In the genomic region with DNA sequence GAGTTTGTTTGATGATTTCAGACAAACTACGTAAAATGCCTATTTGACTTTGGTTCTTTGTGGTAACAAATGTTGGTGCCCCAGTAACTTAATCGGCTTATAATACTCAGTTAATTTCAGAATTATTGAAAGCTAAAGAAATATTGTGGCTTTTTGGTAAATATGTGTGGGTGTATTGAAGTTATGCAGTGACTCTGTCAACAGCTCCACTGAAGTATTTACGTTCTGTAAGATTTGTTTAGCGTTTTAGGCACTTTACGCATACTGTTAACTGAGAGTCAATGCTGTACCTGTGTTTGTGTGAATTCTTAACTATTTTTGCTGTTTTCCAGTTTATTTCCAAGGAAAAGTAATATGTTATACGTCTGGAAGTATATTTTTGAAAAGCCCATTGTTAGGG, we compare ENCODE assay signal across 8 cellular contexts. TPM values are rescaled to one million over a fixed set of nuclear protein-coding genes. Genes with fewer than 3 reads are reported as not detected.
A peak's percentile ranks its signal among the peaks of the same experiment; 100 is the strongest.
DNase-seq lines count a peak whose midpoint lies in the region; ATAC-seq and TF ChIP-seq lines count a peak whose summit lies in the region.

No MANE protein-coding gene starts in this region.

- DNase-seq in HCT116 (ENCODE audit: low read depth, low spot score) (no peak), foreskin fibroblast (no peak), retina (no peak), hypothalamus (lab: John Stamatoyannopoulos, UW) (no peak)

- CTCF ChIA-PET in HCT116 (lab: Charles Lee), result no interaction called here

- no peak for TF ChIP-seq RAD21 in HCT116 (IDR thresholded peaks at IDR 0.05; ENCODE audit: low read depth)

- no peaks in the 10 kb centered on the region for H3K9me2 ChIP-seq in HCT116 (ENCODE audit: insufficient read depth)

- peaks cover 54% of the 10 kb centered on the region; the same call in 1 of the 2 replicates for H4K20me1 ChIP-seq in HCT116 (ENCODE audit: insufficient read depth)

- ATAC-seq in HCT116, result no peak
- no peak for ATAC-seq in HG02885 (IDR thresholded peaks at IDR 0.05; ENCODE audit: poor library complexity, unreplicated experiment)
- no peak for ATAC-seq in GM21381 (IDR thresholded peaks at IDR 0.05; ENCODE audit: unreplicated experiment)

- no peak overlapping the region for H2AFZ ChIP-seq in HCT116 (ENCODE audit: low read depth, low read length, poor library complexity, severe bottlenecking)

- H3K4me1 ChIP-seq in HCT116 (ENCODE audit: control insufficient read depth in 1 of 2, insufficient read depth in 2 of 2, low read length in 2 of 2), result peaks cover 60 to 79% of the 10 kb centered on the region in 2 experiments
- peaks cover 15 to 40% (median 25%) of the 10 kb centered on the region in 3 donors for H3K4me1 ChIP-seq in skeletal muscle tissue (ENCODE audit: control insufficient read depth in 3 of 3, insufficient read depth in 3 of 3, low read length in 3 of 3)

- H3K27me3 ChIP-seq in HCT116 (ENCODE audit: insufficient read depth, low read length) (no peaks in the 10 kb centered on the region), skeletal muscle tissue (ENCODE audit: control insufficient read depth in 3 of 3, insufficient read depth in 3 of 3, low read length in 3 of 3) (no peaks in the 10 kb centered on the region)

- no peaks in the 10 kb centered on the region for H3K9me3 ChIP-seq in HCT116 (ENCODE audit: control insufficient read depth in 1 of 2, insufficient read depth in 1 of 2, low read depth in 1 of 2, low read length in 2 of 2)
- H3K9me3 ChIP-seq in skeletal muscle tissue (ENCODE audit: control insufficient read depth in 3 of 3, low read length in 3 of 3), result no peaks in the 10 kb centered on the region

- H3K4me2 ChIP-seq in HCT116 (ENCODE audit: low read length), result peak overlapping the region; percentile 75

- H3K27ac ChIP-seq in HCT116 (ENCODE audit: low read depth, low read length), result peak overlapping the region; percentile 6; the same call in 1 of the 2 replicates
- peak overlapping the region; percentile 100 for H3K27ac ChIP-seq in skeletal muscle tissue (ENCODE audit: low read depth, low read length)

- intact Hi-C loops in HCT116 (cut with micrococcal nuclease), result loop anchor here (5.0 kb wide), 1 partner anchor 37 kb away; no protein-coding TSS in a partner anchor

- RAD21 ChIA-PET in HCT116 (lab: Charles Lee; ENCODE audit: low non-redundant PET in 1 of 2, low total read pairs in 2 of 2, uncharacterized antibody in 2 of 2, unreplicated experiment in 2 of 2), result no interaction called here

- POLR2A ChIA-PET in HCT116 (lab: Charles Lee), result no interaction called here

- TF ChIP-seq CTCF in HCT116 (IDR thresholded peaks at IDR 0.05 in 2 of 3, conservative IDR thresholded peaks at IDR 0.05 in 1 of 3; ENCODE audit: borderline replicate concordance in 1 of 3, insufficient read depth in 1 of 3, low read depth in 2 of 3, low read length in 2 of 3) (no peak), WI38 (IDR thresholded peaks at IDR 0.05; ENCODE audit: low read depth, low read length) (no peak), foreskin fibroblast (IDR thresholded peaks at IDR 0.05; ENCODE audit: low read depth, low read length) (no peak)

- H3K9ac ChIP-seq in HCT116 (ENCODE audit: low read length) (peak overlapping the region; percentile 98), skeletal muscle tissue (ENCODE audit: low read depth in 1 of 3, low read length in 3 of 3) (peak overlapping the region; percentile 95 to 99 (median 97))

- TF ChIP-seq POLR2A in HCT116 (IDR thresholded peaks at IDR 0.05; ENCODE audit: borderline replicate concordance, extremely low read depth, insufficient read depth, insufficient read length), result no peak

- H3K79me2 ChIP-seq in HCT116 (ENCODE audit: insufficient read depth, low read length), result peaks cover 79% of the 10 kb centered on the region

- H3K4me3 ChIP-seq in HCT116 (replicated peaks in 1 of 2; ENCODE audit: low read depth in 1 of 2, low read length in 2 of 2), result peak overlapping the region; percentile 83 to 95
- H3K4me3 ChIP-seq in WI38 (ENCODE audit: low read depth, low read length), result peak overlapping the region; percentile 87
- H3K4me3 ChIP-seq in foreskin fibroblast (ENCODE audit: low read depth in 1 of 2, low read length in 2 of 2), result peak overlapping the region; percentile 57 to 74
- H3K4me3 ChIP-seq in skeletal muscle tissue (ENCODE audit: low read length in 3 of 3), result peak overlapping the region; percentile 60 to 94 (median 93)

- no TSS peak for BruUV-seq in HCT116 (replicated peaks; lab: Mats Ljungman, UMichigan)

- H3K36me3 ChIP-seq in HCT116 (ENCODE audit: control insufficient read depth in 1 of 2, insufficient read depth in 2 of 2, low read length in 2 of 2) (0 out of 4 replicates have a peak, but pooled peaks cover 0 to 6% of the 10 kb centered on the region in 2 experiments), skeletal muscle tissue (ENCODE audit: control insufficient read depth in 3 of 3, insufficient read depth in 3 of 3, low read length in 3 of 3) (no peaks in the 10 kb centered on the region)

TF ChIP-seq in HCT116, 20 proteins besides CTCF, POLR2A, EP300 and RAD21:
- TF ChIP-seq EZH2 (IDR thresholded peaks at IDR 0.05), result no peak
- TF ChIP-seq, protein P1, sequence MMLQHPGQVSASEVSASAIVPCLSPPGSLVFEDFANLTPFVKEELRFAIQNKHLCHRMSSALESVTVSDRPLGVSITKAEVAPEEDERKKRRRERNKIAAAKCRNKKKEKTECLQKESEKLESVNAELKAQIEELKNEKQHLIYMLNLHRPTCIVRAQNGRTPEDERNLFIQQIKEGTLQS (IDR thresholded peaks at IDR 0.05), result no peak
- TF ChIP-seq, protein P2, sequence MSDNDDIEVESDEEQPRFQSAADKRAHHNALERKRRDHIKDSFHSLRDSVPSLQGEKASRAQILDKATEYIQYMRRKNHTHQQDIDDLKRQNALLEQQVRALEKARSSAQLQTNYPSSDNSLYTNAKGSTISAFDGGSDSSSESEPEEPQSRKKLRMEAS (IDR thresholded peaks at IDR 0.05), result no peak
- no peak for TF ChIP-seq FOSL1 (IDR thresholded peaks at IDR 0.05; ENCODE audit: low read depth)
- TF ChIP-seq CBX3 (IDR thresholded peaks at IDR 0.05; ENCODE audit: low read depth), result no peak
- TF ChIP-seq, protein P3, sequence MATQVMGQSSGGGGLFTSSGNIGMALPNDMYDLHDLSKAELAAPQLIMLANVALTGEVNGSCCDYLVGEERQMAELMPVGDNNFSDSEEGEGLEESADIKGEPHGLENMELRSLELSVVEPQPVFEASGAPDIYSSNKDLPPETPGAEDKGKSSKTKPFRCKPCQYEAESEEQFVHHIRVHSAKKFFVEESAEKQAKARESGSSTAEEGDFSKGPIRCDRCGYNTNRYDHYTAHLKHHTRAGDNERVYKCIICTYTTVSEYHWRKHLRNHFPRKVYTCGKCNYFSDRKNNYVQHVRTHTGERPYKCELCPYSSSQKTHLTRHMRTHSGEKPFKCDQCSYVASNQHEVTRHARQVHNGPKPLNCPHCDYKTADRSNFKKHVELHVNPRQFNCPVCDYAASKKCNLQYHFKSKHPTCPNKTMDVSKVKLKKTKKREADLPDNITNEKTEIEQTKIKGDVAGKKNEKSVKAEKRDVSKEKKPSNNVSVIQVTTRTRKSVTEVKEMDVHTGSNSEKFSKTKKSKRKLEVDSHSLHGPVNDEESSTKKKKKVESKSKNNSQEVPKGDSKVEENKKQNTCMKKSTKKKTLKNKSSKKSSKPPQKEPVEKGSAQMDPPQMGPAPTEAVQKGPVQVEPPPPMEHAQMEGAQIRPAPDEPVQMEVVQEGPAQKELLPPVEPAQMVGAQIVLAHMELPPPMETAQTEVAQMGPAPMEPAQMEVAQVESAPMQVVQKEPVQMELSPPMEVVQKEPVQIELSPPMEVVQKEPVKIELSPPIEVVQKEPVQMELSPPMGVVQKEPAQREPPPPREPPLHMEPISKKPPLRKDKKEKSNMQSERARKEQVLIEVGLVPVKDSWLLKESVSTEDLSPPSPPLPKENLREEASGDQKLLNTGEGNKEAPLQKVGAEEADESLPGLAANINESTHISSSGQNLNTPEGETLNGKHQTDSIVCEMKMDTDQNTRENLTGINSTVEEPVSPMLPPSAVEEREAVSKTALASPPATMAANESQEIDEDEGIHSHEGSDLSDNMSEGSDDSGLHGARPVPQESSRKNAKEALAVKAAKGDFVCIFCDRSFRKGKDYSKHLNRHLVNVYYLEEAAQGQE (IDR thresholded peaks at IDR 0.05; ENCODE audit: low read depth), result no peak
- TF ChIP-seq YY1 (IDR thresholded peaks at IDR 0.05; ENCODE audit: extremely low read depth, insufficient replicate concordance, low read depth, low read length), result no peak
- TF ChIP-seq ZNF274 (IDR thresholded peaks at IDR 0.05; ENCODE audit: low read depth, low read length), result no peak
- TF ChIP-seq EGR1 (IDR thresholded peaks at IDR 0.05; ENCODE audit: low read depth), result no peak
- TF ChIP-seq, protein P4, sequence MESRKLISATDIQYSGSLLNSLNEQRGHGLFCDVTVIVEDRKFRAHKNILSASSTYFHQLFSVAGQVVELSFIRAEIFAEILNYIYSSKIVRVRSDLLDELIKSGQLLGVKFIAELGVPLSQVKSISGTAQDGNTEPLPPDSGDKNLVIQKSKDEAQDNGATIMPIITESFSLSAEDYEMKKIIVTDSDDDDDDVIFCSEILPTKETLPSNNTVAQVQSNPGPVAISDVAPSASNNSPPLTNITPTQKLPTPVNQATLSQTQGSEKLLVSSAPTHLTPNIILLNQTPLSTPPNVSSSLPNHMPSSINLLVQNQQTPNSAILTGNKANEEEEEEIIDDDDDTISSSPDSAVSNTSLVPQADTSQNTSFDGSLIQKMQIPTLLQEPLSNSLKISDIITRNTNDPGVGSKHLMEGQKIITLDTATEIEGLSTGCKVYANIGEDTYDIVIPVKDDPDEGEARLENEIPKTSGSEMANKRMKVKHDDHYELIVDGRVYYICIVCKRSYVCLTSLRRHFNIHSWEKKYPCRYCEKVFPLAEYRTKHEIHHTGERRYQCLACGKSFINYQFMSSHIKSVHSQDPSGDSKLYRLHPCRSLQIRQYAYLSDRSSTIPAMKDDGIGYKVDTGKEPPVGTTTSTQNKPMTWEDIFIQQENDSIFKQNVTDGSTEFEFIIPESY (IDR thresholded peaks at IDR 0.05; ENCODE audit: extremely low read depth, insufficient replicate concordance, low read length), result no peak
- no peak for TF ChIP-seq SP1 (IDR thresholded peaks at IDR 0.05; ENCODE audit: low read depth)
- TF ChIP-seq POLR2AphosphoS5 (IDR thresholded peaks at IDR 0.05; ENCODE audit: low read depth, low read length), result no peak
- no peak for TF ChIP-seq TCF7L2 (IDR thresholded peaks at IDR 0.05; ENCODE audit: borderline replicate concordance, extremely low read depth, insufficient read depth, insufficient read length)
- TF ChIP-seq CEBPB (IDR thresholded peaks at IDR 0.05; ENCODE audit: low read depth), result no peak
- TF ChIP-seq SIN3A (IDR thresholded peaks at IDR 0.05; ENCODE audit: low read depth), result no peak
- no peak for TF ChIP-seq EZH2phosphoT487 (IDR thresholded peaks at IDR 0.05; ENCODE audit: borderline replicate concordance)
- no peak for TF ChIP-seq JUND (IDR thresholded peaks at IDR 0.05)
- TF ChIP-seq ZFX (IDR thresholded peaks at IDR 0.05), result no peak
- no peak for TF ChIP-seq ELF1 (IDR thresholded peaks at IDR 0.05; ENCODE audit: borderline replicate concordance, low read depth)
TF ChIP-seq in HCT116: peak in this region for 0.

RNA-seq across cellular contexts. Expression of a gene that starts 2.2 kb away (rescaled TPM):
- total RNA-seq in HCT116 (2021; ENCODE audit: unreplicated experiment), result 251 TPM
- 113 and 123 TPM in 2 replicates for polyA plus RNA-seq in HCT116 (2012)
- total RNA-seq in skeletal muscle tissue, result 92.4 TPM
